Comparison of ENCODE assay signal across 8 cellular contexts in genomic region chr14:51239813-51240803, GRCh38.
DNase-seq lines count a peak whose midpoint lies in the region; ATAC-seq and TF ChIP-seq lines count a peak whose summit lies in the region.

TMX1 (plus strand) TSS chr14:51240247; CDS start chr14:51240293, 46 bp downstream.

- no peaks in the 10 kb centered on the region for H3K27me3 ChIP-seq in OCI-LY3 (ENCODE audit: low read depth, low read length)

- no peaks in the 10 kb centered on the region for H3K9me3 ChIP-seq in OCI-LY3 (ENCODE audit: insufficient read depth, low read length)

- peaks cover 8% of the 10 kb centered on the region for H3K36me3 ChIP-seq in OCI-LY3 (replicated peaks; ENCODE audit: low read depth, low read length)

- H3K27ac ChIP-seq in OCI-LY3 (ENCODE audit: low read length) = peak within 1 kb of the TSS; percentile 70

- peak; percentile 90 for ATAC-seq in GM21528 (IDR thresholded peaks at IDR 0.05; ENCODE audit: low FRiP score, unreplicated experiment)

- peaks cover 24% of the 10 kb centered on the region for H3K4me1 ChIP-seq in OCI-LY3 (ENCODE audit: low read length)

- peak within 1 kb of the TSS; percentile 98 for H2AFZ ChIP-seq in OCI-LY3 (ENCODE audit: low read depth, low read length)

- peaks cover 51% of the 10 kb centered on the region for H3K79me2 ChIP-seq in OCI-LY3 (ENCODE audit: low read length)

- 0 out of 2 replicates have a peak, but pooled peaks have one; percentile 13 for TF ChIP-seq CTCF in OCI-LY3 (IDR thresholded peaks at IDR 0.05; ENCODE audit: low read depth, low read length)

- H3K4me2 ChIP-seq in OCI-LY3 (ENCODE audit: low read length) = peak within 1 kb of the TSS; percentile 88

- H4K20me1 ChIP-seq in OCI-LY3 (ENCODE audit: insufficient read depth, low read length) = 0 out of 2 replicates have a peak, but pooled peaks cover 9% of the 10 kb centered on the region

- peak within 1 kb of the TSS; percentile 96 for H3K4me3 ChIP-seq in OCI-LY3 (ENCODE audit: low read length)

- peak within 1 kb of the TSS; percentile 99 for H3K9ac ChIP-seq in OCI-LY3 (ENCODE audit: low read length)

- DNase-seq in DMS114 treated with DMSO at 0.1 percent for 48 hours (lab: John Stamatoyannopoulos, UW; ENCODE audit: unreplicated experiment) (peak; percentile 96), HuH-7.5 (ENCODE audit: low spot score) (peak; percentile 87), epidermal melanocyte (ENCODE audit: insufficient read length, low spot score) (peak; percentile 97), midbrain (lab: John Stamatoyannopoulos, UW) (peak; percentile 98)
- peak; percentile 93 for DNase-seq in activated CD8-positive, alpha-beta memory T cell treated with anti-CD3 and anti-CD28 coated beads, Interleukin-2, amount 50 U/mL, for 48 hours
- DNase-seq in stimulated activated CD8-positive, alpha-beta memory T cell treated with anti-CD3 and anti-CD28 coated beads, Interleukin-2, amount 100 ng/mL, for 1 hour (ENCODE audit: low read depth in 2 of 2) = peak; percentile 71 to 74

Comparison
In these comparisons a context has a peak if more than half of its experiments do, and no peak if none do; other contexts are left out.
1. Peak in every context shown above with its lines: DNase-seq, ATAC-seq, H3K4me3 ChIP-seq and H3K27ac ChIP-seq.